In genomic region chr17:75031972-75032895, GRCh38 we compare ENCODE assay signal across 8 cellular contexts. TPM values are rescaled to one million over a fixed set of nuclear protein-coding genes. Genes with fewer than 3 reads are reported as not detected.
DNase-seq lines count a peak whose midpoint lies in the region; ATAC-seq and TF ChIP-seq lines count a peak whose summit lies in the region.

No MANE protein-coding gene starts in this region.

- peak; percentile 82 for DNase-seq in CD1c-positive myeloid dendritic cell (ENCODE audit: extremely low spot score)
- DNase-seq in OCI-M1 (lab: John Stamatoyannopoulos, UW), result peak; percentile 55
- peak; percentile 83 for DNase-seq in activated effector memory CD4-positive, alpha-beta T cell treated with anti-CD3 and anti-CD28 coated beads, Interleukin-2, amount 50 U/mL, for 16 hours
- peak; percentile 83 for DNase-seq in fibroblast of the aortic adventitia (ENCODE audit: low read depth)
- DNase-seq in nephron progenitor cell, result peak; percentile 27
- peak; percentile 71 for DNase-seq in thoracic aorta (ENCODE audit: low spot score)

- no peaks in the 10 kb centered on the region for H3K36me3 Mint-ChIP-seq in nephron progenitor cell (ENCODE audit: low read depth)

- H3K27me3 Mint-ChIP-seq in nephron progenitor cell (ENCODE audit: low read depth, poor library complexity), result peaks cover 33% of the 10 kb centered on the region

- no peak overlapping the region for H3K9ac ChIP-seq in HUES6 (ENCODE audit: low read length)

- H3K27me3 ChIP-seq in HUES6 (ENCODE audit: control insufficient read depth, insufficient read depth, low read length), result no peaks in the 10 kb centered on the region
- H3K27me3 ChIP-seq in thoracic aorta (replicated peaks; ENCODE audit: insufficient read depth), result no peaks in the 10 kb centered on the region

- H3K9me3 Mint-ChIP-seq in nephron progenitor cell, result peaks cover 44% of the 10 kb centered on the region

- no peak overlapping the region for H3K27ac ChIP-seq in HUES6 (ENCODE audit: low read depth, low read length)
- peak overlapping the region; percentile 74 to 85 for H3K27ac ChIP-seq in thoracic aorta

- TF ChIP-seq CTCF in fibroblast of the aortic adventitia (IDR thresholded peaks at IDR 0.05; ENCODE audit: insufficient read depth, low read length) (no peak), nephron progenitor cell (IDR thresholded peaks at IDR 0.05) (no peak), thoracic aorta (IDR thresholded peaks at IDR 0.05) (no peak)

- H3K9me3 ChIP-seq in HUES6 (ENCODE audit: control insufficient read depth, insufficient read depth, low read depth, low read length), result peaks cover 18% of the 10 kb centered on the region
- H3K9me3 ChIP-seq in thoracic aorta, result no peaks in the 10 kb centered on the region

- H3K4me1 ChIP-seq in HUES6 (ENCODE audit: control insufficient read depth, insufficient read depth, low read length) (peaks cover 14% of the 10 kb centered on the region), thoracic aorta (ENCODE audit: control insufficient read depth in 1 of 2, low read depth in 2 of 2) (peaks cover 7 to 32% of the 10 kb centered on the region in 2 donors)

- H3K36me3 ChIP-seq in HUES6 (ENCODE audit: control insufficient read depth, insufficient read depth, low read length) (no peaks in the 10 kb centered on the region), thoracic aorta (no peaks in the 10 kb centered on the region)

- H3K27ac Mint-ChIP-seq in nephron progenitor cell, result no peak overlapping the region

- ATAC-seq in thoracic aorta (ENCODE audit: insufficient number of reproducible peaks, low FRiP score, low read depth) (no peak), GM18520 (IDR thresholded peaks at IDR 0.05; ENCODE audit: unreplicated experiment) (no peak)

- H3K4me1 Mint-ChIP-seq in nephron progenitor cell, result peaks cover 18% of the 10 kb centered on the region

- H3K4me3 ChIP-seq in HUES6 (ENCODE audit: low read depth, low read length) (peak overlapping the region; percentile 85), fibroblast of the aortic adventitia (ENCODE audit: low read depth, low read length) (peak overlapping the region; percentile 84), thoracic aorta (peak overlapping the region; percentile 81)

- H3K4me3 Mint-ChIP-seq in nephron progenitor cell, result peak overlapping the region; percentile 88

RNA-seq across cellular contexts. Expression of gene ATP5PD, which starts 14.5 kb away (rescaled TPM):
- 513 and 829 TPM in 2 replicates for total RNA-seq in fibroblast of the aortic adventitia (ENCODE audit: low replicate concordance)
- 100 to 1,000 TPM; 109 to 189 TPM for total RNA-seq in thoracic aorta

RNA-seq across cellular contexts. Expression of gene KCTD2, which starts 14.8 kb away (rescaled TPM):
- total RNA-seq in fibroblast of the aortic adventitia (ENCODE audit: low replicate concordance) (20.2 and 34.2 TPM in 2 replicates), thoracic aorta (10 to 100 TPM; 18.7 to 22.7 TPM)

RNA-seq across cellular contexts. Expression of gene MRPL58, which starts 19.8 kb away (rescaled TPM):
- 26.2 and 31.4 TPM in 2 replicates for total RNA-seq in fibroblast of the aortic adventitia (ENCODE audit: low replicate concordance)
- 10 to 100 TPM; 40.3 to 82.6 TPM for total RNA-seq in thoracic aorta

RNA-seq across cellular contexts. Expression of gene CDR2L, which starts 44.8 kb away (rescaled TPM):
- total RNA-seq in fibroblast of the aortic adventitia (ENCODE audit: low replicate concordance), result 11.8 and 15.3 TPM in 2 replicates
- total RNA-seq in thoracic aorta, result 10 to 100 TPM; 26.4 to 29.8 TPM

RNA-seq across cellular contexts. Expression of gene SLC16A5, which starts 55.5 kb away (rescaled TPM):
- total RNA-seq in fibroblast of the aortic adventitia (ENCODE audit: low replicate concordance), result 2.8 and 4.4 TPM in 2 replicates
- 10 to 100 TPM in 1 of 2 donors, 1 to 10 TPM in 1; 9.2 to 10.0 TPM for total RNA-seq in thoracic aorta

Comparison
In these comparisons a context has a peak if more than half of its experiments do, and no peak if none do; other contexts are left out.
1. DNase-seq: peak in every context shown above with its lines; median percentile 83 in activated effector memory CD4-positive, alpha-beta T cell treated with anti-CD3 and anti-CD28 coated beads, Interleukin-2, amount 50 U/mL, for 16 hours; 83 in fibroblast of the aortic adventitia; 82 in CD1c-positive myeloid dendritic cell; 71 in thoracic aorta; 55 in OCI-M1; 27 in nephron progenitor cell.